Comparison of ENCODE assay signal across 29 cellular contexts in genomic region chrX:7815166-7815565, GRCh38. TPM values are rescaled to one million over a fixed set of nuclear protein-coding genes. Genes with fewer than 3 reads are reported as not detected.
"Had no signal": no experiment of that assay in that cellular context is flagged by ENCODE, and none has a peak within 500 bp of the region (broad histone marks: within the 10 kb centered on the region; RNA-seq: fewer than 3 reads in every experiment).

No MANE protein-coding gene starts in this region.

- H3K27ac ChIP-seq: KMS-11 had no signal

- FAIRE-seq: RCC 7860, TTC549 had no signal

- DNase-seq: activated B cell treated with CpG ODN at 0.5 μM for 24 hours; activated CD4-positive, alpha-beta T cell treated with anti-CD3 and anti-CD28 coated beads for 1 hour; activated CD4-positive, alpha-beta T cell treated with anti-CD3 and anti-CD28 coated beads, Interleukin-2, amount 10 ng/mL, durations not matched to agents 24 days and 14 days; activated CD4-positive, alpha-beta T cell treated with anti-CD3 and anti-CD28 coated beads, Interleukin-2, amount 50 U/mL, for 48 hours; activated CD8-positive, alpha-beta memory T cell treated with anti-CD3 and anti-CD28 coated beads, Interleukin-2, amount 10 ng/mL, durations not matched to agents 7 days and 5 days; activated effector memory CD4-positive, alpha-beta T cell treated with anti-CD3 and anti-CD28 coated beads, Interleukin-2, amount 50 U/mL, for 16 hours; activated naive CD4-positive, alpha-beta T cell treated with Interleukin-2 at 50 U/mL for 16 hours; activated naive CD8-positive, alpha-beta T cell treated with anti-CD3 and anti-CD28 coated beads, Interleukin-2, amount 50 U/mL, for 24 hours; activated T-cell treated with anti-CD3 and anti-CD28 coated beads, Interleukin-2, amount 50 U/mL, for 24 hours; amniotic stem cell; NCI-H1105 treated with DMSO at 0.1 percent for 48 hours; NCI-H1436 treated with DMSO at 0.1 percent for 48 hours; NCI-H1930; NCI-H2171; NCI-H2227 treated with DMSO at 0.1 percent for 48 hours; NCI-H446 treated with DMSO at 0.1 percent for 48 hours; NCI-H524 treated with DMSO at 0.1 percent for 48 hours; NCI-H748 treated with DMSO at 0.1 percent for 48 hours; PC-3; SIG-M5; T-helper 17 cell; T-helper 9 cell had no signal

- H3K4me2 ChIP-seq: KMS-11 had no signal

- H3K9ac ChIP-seq: KMS-11 had no signal

- ATAC-seq: activated CD8-positive, alpha-beta memory T cell treated with anti-CD3 and anti-CD28 coated beads, Interleukin-2, amount 10 ng/mL, durations not matched to agents 7 days and 5 days; activated naive CD4-positive, alpha-beta T cell treated with anti-CD3 and anti-CD28 coated beads, Interleukin-2, amount 50 U/mL, for 72 hours; activated naive CD8-positive, alpha-beta T cell treated with anti-CD3 and anti-CD28 coated beads, Interleukin-2, amount 50 U/mL, for 24 hours; PC-3; T-helper 17 cell had no signal

RNA-seq across cellular contexts. Expression of gene VCX, which starts 27.8 kb away (rescaled TPM):
- total RNA-seq: activated B cell treated with CpG ODN at 0.5 μM for 24 hours; activated CD4-positive, alpha-beta T cell treated with anti-CD3 and anti-CD28 coated beads, Interleukin-2, amount 10 ng/mL, durations not matched to agents 24 days and 14 days; activated CD8-positive, alpha-beta memory T cell treated with anti-CD3 and anti-CD28 coated beads, Interleukin-2, amount 10 ng/mL, durations not matched to agents 7 days and 5 days; activated naive CD4-positive, alpha-beta T cell treated with anti-CD3 and anti-CD28 coated beads, Interleukin-2, amount 50 U/mL, for 72 hours; activated T-helper 1 cell treated with anti-CD3 and anti-CD28 coated beads, Interleukin-12 subunit alpha, Interleukin-12 subunit beta, Interleukin-2, Interleukin-4 antibody, amounts not matched to agents 30 ng/mL and 10 ng/mL and 1 ng/mL, durations not matched to agents 14 hours and 24 hours and 36 hours; astrocyte; MCF 10A; T-helper 17 cell had no signal
